ENCODE assay signal across 8 cellular contexts in the genomic region with DNA sequence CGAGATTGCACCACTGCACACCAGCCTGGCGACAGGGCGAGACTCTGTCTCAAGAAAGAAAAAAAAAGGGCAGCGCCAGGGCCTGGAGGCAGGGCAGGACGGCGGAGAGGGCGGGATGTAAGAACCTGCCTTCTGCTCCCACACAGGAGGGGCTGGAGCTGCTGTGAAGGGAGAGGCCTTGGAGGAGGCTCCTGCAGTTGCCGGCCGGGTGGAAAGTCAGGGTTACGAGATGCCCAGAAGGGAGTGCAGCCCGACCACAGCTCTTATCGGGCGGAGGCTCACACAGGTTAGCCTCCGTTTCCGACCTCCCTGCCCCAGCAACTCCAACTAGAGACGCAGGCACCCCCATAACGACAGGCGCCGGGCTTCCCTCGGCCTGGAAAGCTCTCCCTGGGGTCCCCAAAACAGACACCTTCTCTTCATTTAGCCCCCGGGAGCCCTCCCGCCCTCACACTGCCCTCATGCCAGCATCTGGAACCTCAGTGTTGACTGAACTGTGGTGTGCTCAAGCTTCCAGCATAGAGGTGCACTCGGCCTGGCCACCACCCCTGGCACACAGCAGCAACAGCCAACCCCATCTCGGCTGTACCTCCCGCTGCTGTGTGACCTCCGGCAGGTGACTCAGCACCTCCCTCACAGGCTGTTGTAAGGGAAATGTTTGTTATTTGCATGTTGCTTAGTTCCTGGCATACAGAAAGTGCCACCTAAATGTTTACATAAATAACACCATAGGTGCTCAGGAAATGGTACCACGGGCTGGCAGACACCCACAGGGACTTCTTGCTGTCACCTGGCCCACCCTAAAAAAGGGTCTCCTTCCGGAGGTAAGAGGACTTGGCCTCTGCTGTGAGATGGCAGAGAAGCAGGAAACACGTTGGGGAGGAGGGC. TPM values are rescaled to one million over a fixed set of nuclear protein-coding genes. Genes with fewer than 3 reads are reported as not detected.
A peak's percentile ranks its signal among the peaks of the same experiment; 100 is the strongest.
DNase-seq lines count a peak whose midpoint lies in the region; ATAC-seq and TF ChIP-seq lines count a peak whose summit lies in the region.

No MANE protein-coding gene starts in this region.

- peaks cover 12% of the 10 kb centered on the region for H4K20me1 ChIP-seq in osteoblast (ENCODE audit: insufficient read depth, low read length)

- H3K27ac ChIP-seq in C4-2B (peak overlapping the region; percentile 56), osteoblast (ENCODE audit: low read depth, low read length) (no peak overlapping the region)

- no peak overlapping the region for H3K4me3 ChIP-seq in osteoblast (ENCODE audit: insufficient read depth, low read length)

- peaks cover 5% of the 10 kb centered on the region for H3K4me1 ChIP-seq in osteoblast (ENCODE audit: insufficient read depth, low read length)

- no peak overlapping the region for H3K4me2 ChIP-seq in osteoblast (ENCODE audit: insufficient read depth, low read length)

- no peaks in the 10 kb centered on the region for H3K36me3 ChIP-seq in osteoblast (ENCODE audit: insufficient read depth, low read length)

- no peak overlapping the region for H2AFZ ChIP-seq in osteoblast (ENCODE audit: low read length)

- TF ChIP-seq CTCF in C4-2B (conservative IDR thresholded peaks at IDR 0.05) (no peak), osteoblast (IDR thresholded peaks at IDR 0.05; ENCODE audit: extremely low read depth, low read depth, low read length) (no peak)

- no peaks in the 10 kb centered on the region for H3K79me2 ChIP-seq in osteoblast (ENCODE audit: insufficient read depth, low read length)

- peaks cover 43% of the 10 kb centered on the region for H3K27me3 ChIP-seq in osteoblast (ENCODE audit: insufficient read depth, low read length)

- ATAC-seq in esophagus mucosa (peak; percentile 88), HG02938 (IDR thresholded peaks at IDR 0.05; ENCODE audit: unreplicated experiment) (no peak), HG03469 (IDR thresholded peaks at IDR 0.05; ENCODE audit: unreplicated experiment) (no peak)

- no peaks in the 10 kb centered on the region for H3K9me3 ChIP-seq in osteoblast (ENCODE audit: low read depth, low read length)

- DNase-seq in M059J (ENCODE audit: low read depth) (peak; percentile 91), osteoblast (ENCODE audit: insufficient read length, low spot score, missing footprints) (peak; percentile 88), 8988T (no peak)
- peak; percentile 15 to 35 for DNase-seq in activated CD4-positive, alpha-beta T cell treated with anti-CD3 and anti-CD28 coated beads, Interleukin-2, amount 50 U/mL, for 48 hours

RNA-seq across cellular contexts. Expression of gene PLPP2, which starts 1.3 kb away (rescaled TPM):
- 32.6 and 39.3 TPM in 2 replicates for total RNA-seq in M059J (2014; rRNA removed; shearing (Covaris generic))
- total RNA-seq in esophagus mucosa = 12.3 TPM
- total RNA-seq in osteoblast = 1.1 and 1.5 TPM in 2 replicates

RNA-seq across cellular contexts. Expression of gene MIER2, which starts 54.7 kb away (rescaled TPM):
- total RNA-seq in M059J (2014; rRNA removed; shearing (Covaris generic)) = 9.0 and 17.9 TPM in 2 replicates
- 14.8 TPM for total RNA-seq in esophagus mucosa
- total RNA-seq in osteoblast = 10.9 and 14.8 TPM in 2 replicates
